Comparison of ENCODE assay signal across 11 cellular contexts in the genomic region with DNA sequence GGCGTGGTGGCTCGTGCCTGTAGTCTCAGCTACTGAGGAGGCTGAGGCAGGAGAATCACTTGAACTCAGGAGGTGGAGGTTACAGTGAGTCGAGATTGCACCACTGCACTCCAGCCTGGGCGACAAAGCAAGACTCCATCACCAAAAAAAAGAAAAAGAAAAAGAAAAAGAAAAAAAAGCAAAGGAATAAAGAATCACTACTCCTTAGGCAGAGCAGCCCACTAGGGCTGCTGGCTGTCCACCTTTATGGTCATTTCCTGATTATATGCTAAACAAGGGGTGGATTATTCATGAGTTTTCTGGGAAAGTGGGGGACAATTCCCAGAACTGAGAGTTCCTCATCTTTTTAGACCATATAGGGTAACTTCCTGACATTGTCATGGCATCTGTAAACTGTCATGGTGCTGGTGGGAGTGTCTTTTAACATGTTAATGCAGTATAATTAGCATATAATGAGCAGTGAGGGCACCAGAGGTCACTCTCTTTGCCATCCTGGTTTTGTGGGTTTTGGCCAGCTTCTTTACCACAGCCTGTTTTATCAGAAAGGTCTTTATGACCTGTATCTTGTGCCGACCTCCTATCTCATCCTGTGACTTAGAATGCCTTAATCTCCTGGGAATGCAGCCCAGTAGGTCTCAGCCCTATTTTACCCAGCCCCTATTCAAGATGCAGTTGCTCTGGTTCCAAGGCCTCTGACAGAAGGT. TPM values are rescaled to one million over a fixed set of nuclear protein-coding genes. Genes with fewer than 3 reads are reported as not detected.
DNase-seq lines count a peak whose midpoint lies in the region; ATAC-seq and TF ChIP-seq lines count a peak whose summit lies in the region.
"Not testable (repeated sequence)": the region's sequence is repeated elsewhere in the genome, so short reads cannot be mapped to it uniquely, and the experiment has no call there.
"Had no signal": no experiment of that assay in that cellular context is flagged by ENCODE, and none has a peak within 500 bp of the region (broad histone marks: within the 10 kb centered on the region; RNA-seq: fewer than 3 reads in every experiment).

No MANE protein-coding gene starts in this region.

- peaks cover 0 to 12% (median 0%) of the 10 kb centered on the region in 3 donors for H3K36me3 Mint-ChIP-seq in CD8-positive, alpha-beta memory T cell
- not testable (repeated sequence) for H3K36me3 Mint-ChIP-seq in activated CD8-positive, alpha-beta T cell treated with anti-CD3 and anti-CD28 coated beads for 36 hours (ENCODE audit: low read depth); endothelial cell (ENCODE audit: low read depth, unreplicated experiment)

- CTCF ChIA-PET in CD8-positive, alpha-beta memory T cell (lab: Charles Lee), result interaction anchor here (1.0 kb wide), 1 partner anchor 10 kb away, joined by 6 read pairs; no protein-coding TSS in a partner anchor
- CTCF ChIA-PET in HCT116 (lab: Charles Lee), result interaction anchor here (4.7 kb wide), 1 partner anchor 10 kb away, joined by 26 read pairs; no protein-coding TSS in a partner anchor
- CTCF ChIA-PET in activated CD8-positive, alpha-beta T cell treated with anti-CD3 and anti-CD28 coated beads for 36 hours (lab: Charles Lee), result interaction anchor here (3.5 kb wide), 1 partner anchor 10 kb away, joined by 26 read pairs; no protein-coding TSS in a partner anchor

- H3K14ac ChIP-seq in trophoblast cell (ENCODE audit: low read length), result not testable (repeated sequence)

- H2AK5ac ChIP-seq in trophoblast cell (ENCODE audit: low read length), result not testable (repeated sequence)

- not testable (repeated sequence) for H3K9me2 ChIP-seq in HCT116 (ENCODE audit: insufficient read depth)

- not testable (repeated sequence) for H3K36me3 ChIP-seq in CD8-positive, alpha-beta memory T cell (ENCODE audit: insufficient read depth, low read length); HCT116 (ENCODE audit: control insufficient read depth in 1 of 2, insufficient read depth in 2 of 2, low read length in 2 of 2); RWPE2 (ENCODE audit: low read depth); trophoblast cell (ENCODE audit: control insufficient read depth in 1 of 2, insufficient read depth in 2 of 2, low read length in 2 of 2)

- peak overlapping the region; percentile 31 for H4K91ac ChIP-seq in trophoblast cell (ENCODE audit: low read depth, low read length)

- POLR2A ChIA-PET in CD8-positive, alpha-beta memory T cell (lab: Charles Lee), result interaction anchor here (0.6 kb wide), 1 partner anchor 17 kb away, joined by 6 read pairs; no protein-coding TSS in a partner anchor
- POLR2A ChIA-PET in HCT116 (lab: Charles Lee), result interaction anchor here (1.4 to 2.0 kb wide), 5 partner anchors 8 to 18 kb away, joined by 3 to 5 read pairs (median 4); no protein-coding TSS in a partner anchor
- POLR2A ChIA-PET in activated CD8-positive, alpha-beta T cell treated with anti-CD3 and anti-CD28 coated beads for 36 hours (lab: Charles Lee), result not testable (repeated sequence)

- not testable (repeated sequence) for H3K18ac ChIP-seq in trophoblast cell (ENCODE audit: low read length)

- H3K23ac ChIP-seq in trophoblast cell (ENCODE audit: low read length), result not testable (repeated sequence)

- H3K79me1 ChIP-seq in trophoblast cell (ENCODE audit: low read length), result not testable (repeated sequence)

- H2BK12ac ChIP-seq in trophoblast cell (ENCODE audit: low read length), result peak overlapping the region; percentile 16

- H3K79me2 ChIP-seq in HCT116 (ENCODE audit: insufficient read depth, low read length); trophoblast cell (ENCODE audit: control insufficient read depth, insufficient read depth, low read length, poor library complexity): not testable (repeated sequence)

- not testable (repeated sequence) for H3K4me3 ChIP-seq in CD8-positive, alpha-beta memory T cell (ENCODE audit: low read length); HCT116 (replicated peaks in 1 of 2; ENCODE audit: low read depth in 1 of 2, low read length in 2 of 2); RWPE2 (ENCODE audit: severe bottlenecking); trophoblast cell (ENCODE audit: low read depth, low read length)

- H3K9me3 Mint-ChIP-seq in CD8-positive, alpha-beta memory T cell; activated CD8-positive, alpha-beta T cell treated with anti-CD3 and anti-CD28 coated beads for 36 hours; endothelial cell (ENCODE audit: unreplicated experiment): not testable (repeated sequence)

- peak overlapping the region; percentile 46 for H2BK120ac ChIP-seq in trophoblast cell (ENCODE audit: insufficient read depth, low read length, poor library complexity)

- H3K27me3 Mint-ChIP-seq in CD8-positive, alpha-beta memory T cell, result peaks cover 2 to 13% of the 10 kb centered on the region in 2 donors
- not testable (repeated sequence) for H3K27me3 Mint-ChIP-seq in activated CD8-positive, alpha-beta T cell treated with anti-CD3 and anti-CD28 coated beads for 36 hours
- H3K27me3 Mint-ChIP-seq in endothelial cell (ENCODE audit: unreplicated experiment), result peaks cover 18% of the 10 kb centered on the region

- H3K4me1 ChIP-seq in CD8-positive, alpha-beta memory T cell (ENCODE audit: insufficient read depth, low read length), result peaks cover 11% of the 10 kb centered on the region
- H3K4me1 ChIP-seq in HCT116 (ENCODE audit: control insufficient read depth in 1 of 2, insufficient read depth in 2 of 2, low read length in 2 of 2) (peaks cover 48 to 77% of the 10 kb centered on the region in 2 experiments), RWPE2 (ENCODE audit: insufficient read depth, poor library complexity, severe bottlenecking) (peaks cover 31% of the 10 kb centered on the region)
- not testable (repeated sequence) for H3K4me1 ChIP-seq in trophoblast cell (ENCODE audit: control insufficient read depth in 1 of 2, insufficient read depth in 2 of 2, low read length in 2 of 2)

- H2AFZ ChIP-seq in HCT116 (ENCODE audit: low read depth, low read length, poor library complexity, severe bottlenecking); trophoblast cell (ENCODE audit: insufficient read depth, low read length, poor library complexity): not testable (repeated sequence)

- H3K27ac ChIP-seq in CD8-positive, alpha-beta memory T cell (ENCODE audit: low read depth, low read length), result peak overlapping the region; percentile 77
- H3K27ac ChIP-seq in HCT116 (ENCODE audit: low read depth, low read length) (peak overlapping the region; percentile 4; the same call in 1 of the 2 replicates), RWPE2 (ENCODE audit: poor library complexity, severe bottlenecking) (peak overlapping the region; percentile 86)
- not testable (repeated sequence) for H3K27ac ChIP-seq in trophoblast cell (ENCODE audit: low read depth, low read length)

- H2BK5ac ChIP-seq in trophoblast cell (ENCODE audit: low read depth, low read length, poor library complexity), result not testable (repeated sequence)

- H4K20me1 ChIP-seq in HCT116 (ENCODE audit: insufficient read depth), result not testable (repeated sequence)

- not testable (repeated sequence) for BruUV-seq in HCT116 (replicated peaks; lab: Mats Ljungman, UMichigan)

- H3K4me2 ChIP-seq in HCT116 (ENCODE audit: low read length), result peak overlapping the region; percentile 59
- not testable (repeated sequence) for H3K4me2 ChIP-seq in trophoblast cell (ENCODE audit: low read length)

- H3K9ac ChIP-seq in HCT116 (ENCODE audit: low read length), result peak overlapping the region; percentile 31; the same call in 1 of the 2 replicates
- not testable (repeated sequence) for H3K9ac ChIP-seq in trophoblast cell (ENCODE audit: low read length)

- not testable (repeated sequence) for H3K27me3 ChIP-seq in CD8-positive, alpha-beta memory T cell (ENCODE audit: insufficient read depth, low read length, poor library complexity, severe bottlenecking); HCT116 (ENCODE audit: insufficient read depth, low read length); RWPE2 (ENCODE audit: insufficient read depth, poor library complexity, severe bottlenecking); trophoblast cell (ENCODE audit: insufficient read depth, low read length)

- H3K4me1 Mint-ChIP-seq in CD8-positive, alpha-beta memory T cell, result peaks cover 22 to 32% (median 28%) of the 10 kb centered on the region in 3 donors
- peaks cover 23% of the 10 kb centered on the region for H3K4me1 Mint-ChIP-seq in activated CD8-positive, alpha-beta T cell treated with anti-CD3 and anti-CD28 coated beads for 36 hours (ENCODE audit: low read depth)
- peaks cover 27% of the 10 kb centered on the region for H3K4me1 Mint-ChIP-seq in endothelial cell (ENCODE audit: unreplicated experiment)

- not testable (repeated sequence) for H4K12ac ChIP-seq in trophoblast cell (ENCODE audit: low read depth, low read length)

- TF ChIP-seq CTCF in HCT116 (IDR thresholded peaks at IDR 0.05 in 2 of 3, conservative IDR thresholded peaks at IDR 0.05 in 1 of 3; ENCODE audit: borderline replicate concordance in 1 of 3, insufficient read depth in 1 of 3, low read depth in 2 of 3, low read length in 2 of 3); RWPE2 (IDR thresholded peaks at IDR 0.05; ENCODE audit: poor library complexity, severe bottlenecking); activated CD8-positive, alpha-beta T cell treated with anti-CD3 and anti-CD28 coated beads for 36 hours (IDR thresholded peaks at IDR 0.05); endothelial cell (IDR thresholded peaks at IDR 0.05; ENCODE audit: unreplicated experiment): not testable (repeated sequence)

- intact Hi-C loops in HCT116 (cut with micrococcal nuclease), result not testable (repeated sequence)
- intact Hi-C loops in activated CD8-positive, alpha-beta T cell treated with anti-CD3 and anti-CD28 coated beads for 36 hours (cut with micrococcal nuclease), result loop anchor here (10.0 kb wide), 1 partner anchor 257 kb away; no protein-coding TSS in a partner anchor

- H4K8ac ChIP-seq in trophoblast cell (ENCODE audit: low read depth, low read length), result not testable (repeated sequence)

- not testable (repeated sequence) for TF ChIP-seq RAD21 in HCT116 (IDR thresholded peaks at IDR 0.05; ENCODE audit: low read depth)

- H3K27ac Mint-ChIP-seq in CD8-positive, alpha-beta memory T cell, result peak overlapping the region in 1 of 8 donors; percentile 26
- not testable (repeated sequence) for H3K27ac Mint-ChIP-seq in activated CD8-positive, alpha-beta T cell treated with anti-CD3 and anti-CD28 coated beads for 36 hours
- peak overlapping the region; percentile 59 for H3K27ac Mint-ChIP-seq in endothelial cell (ENCODE audit: unreplicated experiment)

- DNase-seq in CD8-positive, alpha-beta memory T cell; HCT116 (ENCODE audit: low read depth, low spot score); RWPE2 (ENCODE audit: low spot score); endothelial cell (ENCODE audit: low spot score): not testable (repeated sequence)
- peak; percentile 78 for DNase-seq in MV-4-11 (lab: John Stamatoyannopoulos, UW)
- peak; percentile 14 for DNase-seq in activated CD8-positive, alpha-beta T cell treated with anti-CD3 and anti-CD28 coated beads for 36 hours
- DNase-seq in lung microvascular endothelial cell (ENCODE audit: low read depth in 2 of 2), result peak; percentile 20 to 66
- DNase-seq in trophoblast cell, result peak in 1 of 2 donors; percentile 47

- not testable (repeated sequence) for TF ChIP-seq POLR2A in HCT116 (IDR thresholded peaks at IDR 0.05; ENCODE audit: borderline replicate concordance, extremely low read depth, insufficient read depth, insufficient read length)

- H3K4me3 Mint-ChIP-seq in CD8-positive, alpha-beta memory T cell, result peak overlapping the region in 1 of 7 donors; percentile 78
- not testable (repeated sequence) for H3K4me3 Mint-ChIP-seq in activated CD8-positive, alpha-beta T cell treated with anti-CD3 and anti-CD28 coated beads for 36 hours; endothelial cell (ENCODE audit: unreplicated experiment)

- no CpG with 5 or more reads among the region's 5 CpGs for WGBS in trophoblast cell (ENCODE audit: extremely low coverage, insufficient coverage, insufficient read length)

- RAD21 ChIA-PET in HCT116 (lab: Charles Lee; ENCODE audit: low non-redundant PET in 1 of 2, low total read pairs in 2 of 2, uncharacterized antibody in 2 of 2, unreplicated experiment in 2 of 2), result not testable (repeated sequence)

- ATAC-seq in HCT116; RWPE2 (ENCODE audit: low read depth); activated CD8-positive, alpha-beta T cell treated with anti-CD3 and anti-CD28 coated beads for 36 hours: not testable (repeated sequence)

- not testable (repeated sequence) for H3K4ac ChIP-seq in trophoblast cell (ENCODE audit: low read depth, low read length)

- H3K9me3 ChIP-seq in CD8-positive, alpha-beta memory T cell (ENCODE audit: low read length); HCT116 (ENCODE audit: control insufficient read depth in 1 of 2, insufficient read depth in 1 of 2, low read depth in 1 of 2, low read length in 2 of 2); RWPE2 (ENCODE audit: severe bottlenecking); trophoblast cell (ENCODE audit: insufficient read depth, low read depth, low read length): not testable (repeated sequence)

RNA-seq across cellular contexts. Expression of a gene that starts 36.4 kb away (rescaled TPM):
- total RNA-seq in CD8-positive, alpha-beta memory T cell, result not detected
- not detected for polyA plus RNA-seq in CD8-positive, alpha-beta memory T cell
- total RNA-seq in HCT116 (2021; ENCODE audit: unreplicated experiment) (not detected), endothelial cell (ENCODE audit: unreplicated experiment) (not detected), lung microvascular endothelial cell (not detected in 2 replicates)
- not detected in 2 replicates for polyA plus RNA-seq in HCT116 (2012)
- not detected for total RNA-seq in activated CD8-positive, alpha-beta T cell treated with anti-CD3 and anti-CD28 coated beads for 36 hours
- not detected in 2 replicates for polyA plus RNA-seq in trophoblast cell (2013)
- total RNA-seq: CD8-positive, alpha-beta T cell; H7; PC-3 had no signal

RNA-seq across cellular contexts. Expression of a gene that starts 44.4 kb away (rescaled TPM):
- total RNA-seq in CD8-positive, alpha-beta memory T cell, result not detected
- not detected for polyA plus RNA-seq in CD8-positive, alpha-beta memory T cell
- not detected for total RNA-seq in HCT116 (2021; ENCODE audit: unreplicated experiment)
- polyA plus RNA-seq in HCT116 (2012), result not detected in 2 replicates
- total RNA-seq in activated CD8-positive, alpha-beta T cell treated with anti-CD3 and anti-CD28 coated beads for 36 hours, result not detected
- not detected for total RNA-seq in endothelial cell (ENCODE audit: unreplicated experiment)
- not detected in 2 replicates for total RNA-seq in lung microvascular endothelial cell
- polyA plus RNA-seq in trophoblast cell (2013), result not detected in 2 replicates
- total RNA-seq: CD8-positive, alpha-beta T cell; H7; PC-3 had no signal
